In the genomic region with DNA sequence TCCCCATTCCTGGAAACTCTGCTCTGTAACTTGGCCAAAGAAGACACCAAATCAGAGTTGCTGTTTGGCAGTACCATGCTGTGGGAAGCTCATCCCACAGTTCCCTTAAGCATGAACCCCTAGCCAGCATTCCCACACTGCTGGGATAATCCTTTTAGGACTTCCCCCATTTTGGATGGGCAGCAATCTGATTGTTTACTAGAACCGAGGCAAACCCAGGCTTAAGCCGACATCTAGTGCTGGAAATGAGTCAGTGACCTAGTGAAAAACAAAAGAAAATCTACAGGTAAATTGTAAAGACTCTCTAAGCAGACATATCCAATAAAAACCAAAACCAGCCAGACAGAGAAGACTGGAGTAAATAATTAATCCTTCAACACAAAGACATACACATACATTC, we compare ENCODE assay signal across 14 cellular contexts. TPM values are rescaled to one million over a fixed set of nuclear protein-coding genes. Genes with fewer than 3 reads are reported as not detected.
DNase-seq lines count a peak whose midpoint lies in the region; ATAC-seq and TF ChIP-seq lines count a peak whose summit lies in the region.
"Had no signal": no experiment of that assay in that cellular context is flagged by ENCODE, and none has a peak within 500 bp of the region (broad histone marks: within the 10 kb centered on the region; RNA-seq: fewer than 3 reads in every experiment).

No MANE protein-coding gene starts in this region.

- TF ChIP-seq CTCF in GM12865 (IDR thresholded peaks at IDR 0.05; ENCODE audit: insufficient read depth, low read depth, low read length, missing control alignments) (peak; percentile 17), mammary epithelial cell (conservative IDR thresholded peaks at IDR 0.05 in 1 of 2, IDR thresholded peaks at IDR 0.05 in 1 of 2; ENCODE audit: extremely low read depth in 1 of 2, insufficient read depth in 1 of 2, low read depth in 1 of 2, low read length in 2 of 2) (peak; percentile 22 to 42)

- H2BK5ac ChIP-seq in mesenchymal stem cell (ENCODE audit: low read depth, low read length, poor library complexity, severe bottlenecking): no peak overlapping the region

- no peak overlapping the region for H2AFZ ChIP-seq in mammary epithelial cell (ENCODE audit: low read depth, low read length)
- H2AFZ ChIP-seq in mesenchymal stem cell (ENCODE audit: low read depth, low read length): no peak overlapping the region

- H3K4me2 ChIP-seq in mammary epithelial cell (ENCODE audit: insufficient read depth, low read depth, low read length) (no peak overlapping the region), mesenchymal stem cell (ENCODE audit: low read length, poor library complexity, severe bottlenecking) (no peak overlapping the region)

- DNase-seq in GM12865 (ENCODE audit: low read depth) (no peak), M059J (ENCODE audit: low read depth) (peak; percentile 41), mammary epithelial cell (peak; percentile 12), mesenchymal stem cell (peak; percentile 14), NCI-H510A (lab: John Stamatoyannopoulos, UW) (no peak), mesenteric fat pad (ENCODE audit: low spot score) (no peak)
- DNase-seq in activated naive CD8-positive, alpha-beta T cell treated with anti-CD3 and anti-CD28 coated beads for 36 hours: no peak
- DNase-seq: activated CD8-positive, alpha-beta memory T cell treated with anti-CD3 and anti-CD28 coated beads, Interleukin-2, amount 50 U/mL, for 48 hours; DMS79 treated with DMSO at 0.1 percent for 48 hours; NCI-H748 treated with DMSO at 0.1 percent for 48 hours; stimulated activated CD4-positive, alpha-beta T cell treated with anti-CD3 and anti-CD28 coated beads, Interleukin-4, amount 100 ng/mL, for 4 hours; substantia nigra; T1000 had no signal

- H2BK120ac ChIP-seq in mesenchymal stem cell (ENCODE audit: low read depth, low read length): no peak overlapping the region

- peaks cover 2% of the 10 kb centered on the region for H3K9me3 Mint-ChIP-seq in activated naive CD8-positive, alpha-beta T cell treated with anti-CD3 and anti-CD28 coated beads for 36 hours

- peaks cover 3% of the 10 kb centered on the region for H3K36me3 Mint-ChIP-seq in activated naive CD8-positive, alpha-beta T cell treated with anti-CD3 and anti-CD28 coated beads for 36 hours

- H3K27me3 Mint-ChIP-seq in activated naive CD8-positive, alpha-beta T cell treated with anti-CD3 and anti-CD28 coated beads for 36 hours: peaks cover 43% of the 10 kb centered on the region

- H3K14ac ChIP-seq in mesenchymal stem cell (ENCODE audit: low read length in 2 of 2): no peak overlapping the region

- H4K8ac ChIP-seq in mesenchymal stem cell (ENCODE audit: low read length): no peak overlapping the region

- ATAC-seq in HG02642 (IDR thresholded peaks at IDR 0.05; ENCODE audit: poor library complexity, unreplicated experiment): no peak

- no peak overlapping the region for H2AK5ac ChIP-seq in mesenchymal stem cell (ENCODE audit: low read length, severe bottlenecking)

- 0% methylated on average over 2 of the region's 2 CpGs for WGBS in mammary epithelial cell (ENCODE audit: low coverage, missing lambda C conversion rate)
- WGBS in mesenchymal stem cell: 14% methylated on average over 1 of the region's 2 CpGs

- no peak overlapping the region for H2BK15ac ChIP-seq in mesenchymal stem cell (ENCODE audit: low read depth, poor library complexity, severe bottlenecking)

- H4K91ac ChIP-seq in mesenchymal stem cell (ENCODE audit: low read length): no peak overlapping the region

- no TSS peak for BruUV-seq in mammary epithelial cell (replicated peaks; lab: Mats Ljungman, UMichigan)

- H3K27ac ChIP-seq in mammary epithelial cell (ENCODE audit: insufficient read depth, low read depth, low read length) (no peak overlapping the region), mesenchymal stem cell (ENCODE audit: low read length, poor library complexity, severe bottlenecking) (no peak overlapping the region)

- H3K36me3 ChIP-seq in mammary epithelial cell (ENCODE audit: insufficient read depth, low read length): no peaks in the 10 kb centered on the region
- H3K36me3 ChIP-seq in mesenchymal stem cell (ENCODE audit: control insufficient read depth in 1 of 2, insufficient read depth in 2 of 2, low read depth in 1 of 2, low read length in 2 of 2): no peaks in the 10 kb centered on the region

- CTCF ChIA-PET in mammary epithelial cell (lab: Charles Lee; ENCODE audit: low non-redundant PET): no interaction called here

- H3K4me1 ChIP-seq in mammary epithelial cell (ENCODE audit: insufficient read depth, low read length) (peaks cover under 1% of the 10 kb centered on the region), mesenchymal stem cell (ENCODE audit: control insufficient read depth, insufficient read depth, low read depth, low read length) (peaks cover under 1% of the 10 kb centered on the region)

- dilution Hi-C loops in mammary epithelial cell (cut with HindIII; ENCODE audit: low sequenced_read_pairs): no loop called here

- peaks cover 4% of the 10 kb centered on the region for H3K4me1 Mint-ChIP-seq in activated naive CD8-positive, alpha-beta T cell treated with anti-CD3 and anti-CD28 coated beads for 36 hours

- intact Hi-C loops in mammary epithelial cell (cut with micrococcal nuclease): no loop called here

- H2BK12ac ChIP-seq in mesenchymal stem cell (ENCODE audit: low read length in 2 of 2): no peak overlapping the region

- no peak overlapping the region for H3K23ac ChIP-seq in mesenchymal stem cell (ENCODE audit: low read length in 2 of 2)

- H3K9ac ChIP-seq in mammary epithelial cell (ENCODE audit: insufficient read depth, low read length) (no peak overlapping the region), mesenchymal stem cell (ENCODE audit: low read length) (no peak overlapping the region)

- no peaks in the 10 kb centered on the region for H3K79me1 ChIP-seq in mesenchymal stem cell (replicated peaks; ENCODE audit: low read length, poor library complexity, severe bottlenecking)

- no peak overlapping the region for H3K18ac ChIP-seq in mesenchymal stem cell (ENCODE audit: low read depth in 1 of 2, low read length in 2 of 2)

- H3K27me3 ChIP-seq in mammary epithelial cell (ENCODE audit: insufficient read depth, low read length): no peaks in the 10 kb centered on the region
- H3K27me3 ChIP-seq in mesenchymal stem cell (ENCODE audit: control insufficient read depth in 1 of 2, insufficient read depth in 1 of 2, low read length in 2 of 2): peaks cover 6 to 46% of the 10 kb centered on the region in 2 experiments

- H3K9me3 ChIP-seq in mammary epithelial cell (replicated peaks; ENCODE audit: insufficient read depth, low read length) (no peaks in the 10 kb centered on the region), mesenchymal stem cell (ENCODE audit: control insufficient read depth, low read length) (no peaks in the 10 kb centered on the region)

- H3K79me2 ChIP-seq in mammary epithelial cell (ENCODE audit: insufficient read depth, low read length): no peaks in the 10 kb centered on the region

- H3K4me3 Mint-ChIP-seq in activated naive CD8-positive, alpha-beta T cell treated with anti-CD3 and anti-CD28 coated beads for 36 hours: no peak overlapping the region

- no peak overlapping the region for H3K4me3 ChIP-seq in GM12865 (ENCODE audit: low read depth, low read length)
- no peak overlapping the region for H3K4me3 ChIP-seq in mammary epithelial cell (replicated peaks in 1 of 3; ENCODE audit: insufficient read depth in 1 of 3, low read depth in 2 of 3, low read length in 3 of 3)
- no peak overlapping the region for H3K4me3 ChIP-seq in mesenchymal stem cell (ENCODE audit: insufficient read depth in 1 of 2, low read depth in 1 of 2, low read length in 2 of 2)

- H3K4ac ChIP-seq in mesenchymal stem cell (ENCODE audit: low read depth in 1 of 2, low read length in 2 of 2): no peak overlapping the region

- in situ Hi-C loops in mammary epithelial cell (cut with MboI; ENCODE audit: low sequenced_read_pairs in 2 of 2): no loop called here

- H4K20me1 ChIP-seq in mammary epithelial cell (ENCODE audit: insufficient read depth, low read length): no peaks in the 10 kb centered on the region

- no peak overlapping the region for H3K27ac Mint-ChIP-seq in activated naive CD8-positive, alpha-beta T cell treated with anti-CD3 and anti-CD28 coated beads for 36 hours

RNA-seq across cellular contexts. Expression of gene DNAH8, which starts 5.2 kb away (rescaled TPM):
- total RNA-seq in M059J (2014; rRNA removed; shearing (Covaris generic)): not detected in 2 replicates
- under 1 TPM in 1 of 2 donors, not detected in 1; 0.02 TPM for total RNA-seq in mammary epithelial cell
- polyA plus RNA-seq in mammary epithelial cell: not detected
- not detected for polyA minus RNA-seq in mammary epithelial cell
- polyA plus RNA-seq in mesenchymal stem cell (2013, experiment 1 of 2): not detected
- polyA plus RNA-seq in mesenchymal stem cell (2013, experiment 2 of 2): not detected
- total RNA-seq in mesenteric fat pad: not detected
- total RNA-seq in activated naive CD8-positive, alpha-beta T cell treated with anti-CD3 and anti-CD28 coated beads for 36 hours: under 1 TPM in 1 of 2 experiments, not detected in 1; 0.08 TPM

RNA-seq across cellular contexts. Expression of gene GLO1, which starts 17.4 kb away (rescaled TPM):
- 402 and 419 TPM in 2 replicates for total RNA-seq in M059J (2014; rRNA removed; shearing (Covaris generic))
- total RNA-seq in mammary epithelial cell (100 to 1,000 TPM; 134 to 150 TPM), mesenteric fat pad (53.8 TPM)
- polyA plus RNA-seq in mammary epithelial cell: 116 TPM
- 48.7 TPM for polyA minus RNA-seq in mammary epithelial cell
- polyA plus RNA-seq in mesenchymal stem cell (2013, experiment 1 of 2): 131 TPM
- polyA plus RNA-seq in mesenchymal stem cell (2013, experiment 2 of 2): 136 TPM
- total RNA-seq in activated naive CD8-positive, alpha-beta T cell treated with anti-CD3 and anti-CD28 coated beads for 36 hours: 100 to 1,000 TPM; 163 to 168 TPM

Comparison
In these comparisons a context has a peak if more than half of its experiments do, and no peak if none do; other contexts are left out.
1. DNase-seq: peak in M059J (single experiment), mammary epithelial cell (single experiment) and mesenchymal stem cell (single experiment); none in GM12865 (single experiment), NCI-H510A (single experiment), mesenteric fat pad (single experiment) and activated naive CD8-positive, alpha-beta T cell treated with anti-CD3 and anti-CD28 coated beads for 36 hours (single experiment).